In genomic region chr11:57306941-57307598, GRCh38 we compare ENCODE assay signal across 3 cellular contexts.
TF ChIP-seq lines count a peak whose summit lies in the region.

No MANE protein-coding gene starts in this region.

TF ChIP-seq in IMR-90, 13 proteins besides CTCF, POLR2A, EP300 and RAD21:
- TF ChIP-seq CHD1 (IDR thresholded peaks at IDR 0.05; ENCODE audit: low read depth, low read length) (no peak), MXI1 (IDR thresholded peaks at IDR 0.05; ENCODE audit: borderline replicate concordance, low read depth, low read length) (no peak), MAZ (IDR thresholded peaks at IDR 0.05; ENCODE audit: borderline replicate concordance, low read depth, low read length) (no peak), MAFK (IDR thresholded peaks at IDR 0.05; ENCODE audit: low read depth, low read length) (no peak), FOS (IDR thresholded peaks at IDR 0.05; ENCODE audit: low read depth, low read length) (no peak), SMC3 (IDR thresholded peaks at IDR 0.05; ENCODE audit: low read depth, low read length) (no peak), NFE2L2 (IDR thresholded peaks at IDR 0.05; ENCODE audit: low read depth, low read length) (no peak), ELK1 (IDR thresholded peaks at IDR 0.05; ENCODE audit: borderline replicate concordance, low read depth, low read length) (no peak), USF2 (IDR thresholded peaks at IDR 0.05; ENCODE audit: low read depth, low read length) (no peak), RCOR1 (IDR thresholded peaks at IDR 0.05; ENCODE audit: insufficient replicate concordance, low read length) (no peak), BHLHE40 (IDR thresholded peaks at IDR 0.05; ENCODE audit: low read depth, low read length) (no peak), RFX5 (IDR thresholded peaks at IDR 0.05; ENCODE audit: low read depth, low read length) (no peak), CEBPB (IDR thresholded peaks at IDR 0.05; ENCODE audit: low read depth, low read length) (no peak)

TF ChIP-seq in GM12878, 131 proteins besides CTCF, POLR2A, EP300 and RAD21:
- TF ChIP-seq SPI1 (IDR thresholded peaks at IDR 0.05; ENCODE audit: borderline replicate concordance, insufficient read depth, low read depth, low read length), result peak; percentile 75; the same call in 1 of the 2 replicates
- no peak for TF ChIP-seq USF1 (IDR thresholded peaks at IDR 0.05; ENCODE audit: borderline replicate concordance, extremely low read length, insufficient read depth, low read depth, low read length)
- 0 out of 2 replicates have a peak, but pooled peaks have one; percentile 13 for TF ChIP-seq IKZF1 (conservative IDR thresholded peaks at IDR 0.05)
- TF ChIP-seq MTA2 (IDR thresholded peaks at IDR 0.05; ENCODE audit: low read depth), result no peak

TF ChIP-seq in liver, 16 proteins besides CTCF, POLR2A, EP300 and RAD21:
- TF ChIP-seq RXRA (IDR thresholded peaks at IDR 0.05) (no peak), NR2F2 (IDR thresholded peaks at IDR 0.05) (no peak), YY1 (IDR thresholded peaks at IDR 0.05) (no peak), FOXA1 (IDR thresholded peaks at IDR 0.05) (no peak), EGR1 (IDR thresholded peaks at IDR 0.05; ENCODE audit: low read depth in 2 of 2) (no peak), MAX (IDR thresholded peaks at IDR 0.05) (no peak), TAF1 (conservative IDR thresholded peaks at IDR 0.05) (no peak), HNF4A (conservative IDR thresholded peaks at IDR 0.05) (no peak), JUND (IDR thresholded peaks at IDR 0.05) (no peak), SP1 (IDR thresholded peaks at IDR 0.05) (no peak), REST (IDR thresholded peaks at IDR 0.05) (no peak), HNF4G (IDR thresholded peaks at IDR 0.05) (no peak), GABPA (IDR thresholded peaks at IDR 0.05 in 1 of 2, conservative IDR thresholded peaks at IDR 0.05 in 1 of 2) (no peak)
